21 cellular contexts compared by ENCODE assay signal in the genomic region with DNA sequence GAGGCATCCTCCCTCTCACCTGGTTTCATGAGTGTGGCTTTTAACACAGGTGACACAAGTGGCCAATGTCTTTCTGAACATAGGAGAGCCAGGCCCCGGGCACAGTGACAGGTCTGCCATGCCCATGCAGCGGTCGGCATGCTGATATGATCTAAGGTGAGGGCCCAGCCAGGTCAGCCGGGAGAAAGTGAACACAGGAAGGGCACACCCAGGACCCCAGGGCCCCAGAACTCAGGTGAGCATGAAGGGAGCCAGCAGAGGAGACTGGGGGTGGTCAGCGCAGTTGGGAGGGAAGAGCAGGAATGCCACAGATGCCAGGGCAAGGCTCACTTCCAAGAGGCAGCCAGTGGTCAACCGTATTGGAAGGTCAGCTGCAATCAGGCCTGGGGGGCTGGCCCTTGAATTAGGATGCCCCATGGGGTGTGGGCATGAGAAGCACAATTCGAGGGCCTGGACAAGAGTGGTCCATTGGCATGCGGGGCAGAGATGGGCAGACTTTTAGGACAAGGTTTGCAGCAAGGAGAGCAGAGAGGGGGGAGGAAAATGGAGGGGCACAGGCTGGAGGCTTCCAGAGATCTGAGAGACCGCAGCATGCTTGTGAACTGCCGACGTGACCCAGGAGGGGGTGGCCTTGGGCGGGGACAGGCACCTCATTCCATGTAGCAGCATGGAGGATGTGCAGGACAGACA. TPM values are rescaled to one million over a fixed set of nuclear protein-coding genes. Genes with fewer than 3 reads are reported as not detected.
DNase-seq lines count a peak whose midpoint lies in the region; ATAC-seq and TF ChIP-seq lines count a peak whose summit lies in the region.
"Had no signal": no experiment of that assay in that cellular context is flagged by ENCODE, and none has a peak within 500 bp of the region (broad histone marks: within the 10 kb centered on the region; RNA-seq: fewer than 3 reads in every experiment).

No MANE protein-coding gene starts in this region.

- 83 to 88% methylated on average over 11 to 12 of the region's 12 CpGs for WGBS in body of pancreas, 2 donors
- WGBS in thyroid gland, 2 donors: 64 to 69% methylated on average over 11 to 12 of the region's 12 CpGs

- peaks cover 3 to 4% of the 10 kb centered on the region in 2 donors for H3K9me3 Mint-ChIP-seq in natural killer cell

- TF ChIP-seq CTCF in body of pancreas (IDR thresholded peaks at IDR 0.05) (no peak), natural killer cell (IDR thresholded peaks at IDR 0.05) (no peak), thyroid gland (IDR thresholded peaks at IDR 0.05) (no peak)

- H3K36me3 ChIP-seq in body of pancreas (replicated peaks in 1 of 2; ENCODE audit: insufficient read depth in 1 of 2, low read depth in 2 of 2): no peaks in the 10 kb centered on the region
- H3K36me3 ChIP-seq in thyroid gland: no peaks in the 10 kb centered on the region

- H3K4me1 Mint-ChIP-seq in natural killer cell: peaks cover 5 to 13% of the 10 kb centered on the region in 2 donors

- intact Hi-C loops in body of pancreas (cut with DNase I): no loop called here
- intact Hi-C loops in natural killer cell (cut with micrococcal nuclease): no loop called here
- intact Hi-C loops in thyroid gland (cut with DNase I): loop anchor here (10.0 kb wide), 1 partner anchor 229 kb away; the partner anchor contains the start of gene STK32C

- H3K9me3 ChIP-seq in body of pancreas: no peaks in the 10 kb centered on the region
- no peaks in the 10 kb centered on the region for H3K9me3 ChIP-seq in thyroid gland

- H3K4me1 ChIP-seq in body of pancreas (peaks cover 16% of the 10 kb centered on the region), thyroid gland (peaks cover 34 to 43% of the 10 kb centered on the region in 2 donors)

- DNase-seq in activated CD4-positive, CD25-positive, alpha-beta regulatory T cell treated with anti-CD3 and anti-CD28 coated beads, Interleukin-2, amount 50 U/mL, for 72 hours: peak; percentile 24
- DNase-seq in body of pancreas (peak in 3 of 4 donors; percentile 4 to 9 (median 9)), natural killer cell (no peak), thyroid gland (peak; percentile 46 to 48), NCI-H1092 (lab: John Stamatoyannopoulos, UW) (no peak)
- DNase-seq in stimulated activated CD4-positive, alpha-beta T cell treated with anti-CD3 and anti-CD28 coated beads, Interleukin-15, amount 100 ng/mL, for 24 hours: no peak
- DNase-seq: 8988T; activated CD4-positive, alpha-beta T cell treated with anti-CD3 and anti-CD28 coated beads for 36 hours; activated naive CD8-positive, alpha-beta T cell treated with anti-CD3 and anti-CD28 coated beads, Interleukin-2, amount 10 ng/mL, durations not matched to agents 7 days and 5 days; central memory CD4-positive, alpha-beta T cell; DMS 273 treated with DMSO at 0.1 percent for 48 hours; naive thymus-derived CD4-positive, alpha-beta T cell; NCI-H1694; NCI-H226; NK-92 treated with Interleukin-12 subunit alpha and Interleukin-12 subunit beta, amount 100 ng/mL, for 24 hours; retina; SHP77 treated with DMSO at 0.1 percent for 48 hours had no signal

- ATAC-seq in activated CD4-positive, CD25-positive, alpha-beta regulatory T cell treated with anti-CD3 and anti-CD28 coated beads, Interleukin-2, amount 50 U/mL, for 24 hours: no peak
- ATAC-seq in body of pancreas: no peak
- no peak for ATAC-seq in natural killer cell
- ATAC-seq in HG02798 (IDR thresholded peaks at IDR 0.05; ENCODE audit: poor library complexity, unreplicated experiment): no peak
- ATAC-seq: activated CD4-positive, alpha-beta T cell treated with anti-CD3 and anti-CD28 coated beads for 36 hours; naive thymus-derived CD4-positive, alpha-beta T cell had no signal

- peak overlapping the region; percentile 42 for H3K4me3 Mint-ChIP-seq in natural killer cell
- H3K4me3 Mint-ChIP-seq: activated CD4-positive, alpha-beta T cell treated with anti-CD3 and anti-CD28 coated beads for 36 hours; activated naive CD8-positive, alpha-beta T cell treated with anti-CD3 and anti-CD28 coated beads, Interleukin-2, amount 10 ng/mL, durations not matched to agents 7 days and 5 days; T-helper 2 cell treated with Interferon-gamma antibody and Interleukin-4, amounts not matched to agents 5 μg/mL and 100 μg/mL, for 36 hours had no signal

- H3K4me3 ChIP-seq in body of pancreas (no peak overlapping the region), thyroid gland (replicated peaks in 1 of 3) (no peak overlapping the region)
- H3K4me3 ChIP-seq: BLaER1 had no signal

- H3K27ac ChIP-seq in body of pancreas: no peak overlapping the region
- H3K27ac ChIP-seq in thyroid gland: peak overlapping the region; percentile 19 to 81 (median 66)
- H3K27ac ChIP-seq: BLaER1 had no signal

- H3K27me3 Mint-ChIP-seq in natural killer cell (ENCODE audit: low read depth in 2 of 2): peaks cover 8 to 19% of the 10 kb centered on the region in 2 donors

- H3K27me3 ChIP-seq in body of pancreas: no peaks in the 10 kb centered on the region
- H3K27me3 ChIP-seq in thyroid gland: no peaks in the 10 kb centered on the region
- H3K27me3 ChIP-seq: BLaER1 had no signal

- no peak overlapping the region for H3K27ac Mint-ChIP-seq in natural killer cell
- H3K27ac Mint-ChIP-seq: activated CD4-positive, alpha-beta T cell treated with anti-CD3 and anti-CD28 coated beads for 36 hours; activated naive CD8-positive, alpha-beta T cell treated with anti-CD3 and anti-CD28 coated beads, Interleukin-2, amount 10 ng/mL, durations not matched to agents 7 days and 5 days; T-helper 2 cell treated with Interferon-gamma antibody and Interleukin-4, amounts not matched to agents 5 μg/mL and 100 μg/mL, for 36 hours had no signal

- TF ChIP-seq POLR2A in body of pancreas (IDR thresholded peaks at IDR 0.05): no peak
- no peak for TF ChIP-seq POLR2A in thyroid gland (IDR thresholded peaks at IDR 0.05)

- H3K36me3 Mint-ChIP-seq in natural killer cell: peaks cover 8% of the 10 kb centered on the region

RNA-seq across cellular contexts. Expression of gene INPP5A, which starts 3.9 kb away (rescaled TPM):
- total RNA-seq in body of pancreas: 10 to 100 TPM in 1 of 2 donors, 1 to 10 TPM in 1; 9.2 to 14.5 TPM
- 10 to 100 TPM; 12.6 to 38.6 (median 18.6) TPM for total RNA-seq in natural killer cell
- total RNA-seq in thyroid gland: 10 to 100 TPM; 30.4 to 75.8 (median 41.1) TPM

Comparison
In these comparisons a context has a peak if more than half of its experiments do, and no peak if none do; other contexts are left out.
1. DNase-seq: peak in activated CD4-positive, CD25-positive, alpha-beta regulatory T cell treated with anti-CD3 and anti-CD28 coated beads, Interleukin-2, amount 50 U/mL, for 72 hours (single experiment), body of pancreas (3 of 4) and thyroid gland (2 of 2); none in natural killer cell (single experiment), NCI-H1092 (single experiment) and stimulated activated CD4-positive, alpha-beta T cell treated with anti-CD3 and anti-CD28 coated beads, Interleukin-15, amount 100 ng/mL, for 24 hours (single experiment).
2. H3K27ac ChIP-seq: peak in thyroid gland (3 of 3); none in body of pancreas (0 of 4).